ENCODE assay signal across 7 cellular contexts in genomic region chr3:47316151-47316550, GRCh38. TPM values are rescaled to one million over a fixed set of nuclear protein-coding genes. Genes with fewer than 3 reads are reported as not detected.
A peak's percentile ranks its signal among the peaks of the same experiment; 100 is the strongest.
DNase-seq lines count a peak whose midpoint lies in the region; ATAC-seq and TF ChIP-seq lines count a peak whose summit lies in the region.
"Not testable (repeated sequence)": the region's sequence is repeated elsewhere in the genome, so short reads cannot be mapped to it uniquely, and the experiment has no call there.

No MANE protein-coding gene starts in this region.

- H3K4me3 ChIP-seq in GM23248; RWPE2 (ENCODE audit: severe bottlenecking); mammary epithelial cell (replicated peaks in 1 of 3; ENCODE audit: insufficient read depth in 1 of 3, low read depth in 2 of 3, low read length in 3 of 3): not testable (repeated sequence)

- H3K4me1 ChIP-seq in GM23248 (ENCODE audit: insufficient read depth); RWPE2 (ENCODE audit: insufficient read depth, poor library complexity, severe bottlenecking); mammary epithelial cell (ENCODE audit: insufficient read depth, low read length); foreskin keratinocyte: not testable (repeated sequence)

- H3K9me3 ChIP-seq in GM23248 (ENCODE audit: low read depth); RWPE2 (ENCODE audit: severe bottlenecking); mammary epithelial cell (replicated peaks; ENCODE audit: insufficient read depth, low read length): not testable (repeated sequence)

- H3K79me2 ChIP-seq in GM23248 (ENCODE audit: insufficient read depth) (peaks cover 34% of the 10 kb centered on the region; the same call in 1 of the 2 replicates), mammary epithelial cell (ENCODE audit: insufficient read depth, low read length) (peaks cover 29% of the 10 kb centered on the region)

- H3K4me3 Mint-ChIP-seq in endothelial cell (ENCODE audit: unreplicated experiment), result not testable (repeated sequence)

- intact Hi-C loops in mammary epithelial cell (cut with micrococcal nuclease), result not testable (repeated sequence)

- peaks cover 29% of the 10 kb centered on the region for H3K4me1 Mint-ChIP-seq in endothelial cell (ENCODE audit: unreplicated experiment)

- ATAC-seq in RWPE2 (ENCODE audit: low read depth), result peak; percentile 79
- ATAC-seq in foreskin keratinocyte, result peak; percentile 36

- not testable (repeated sequence) for H3K36me3 ChIP-seq in GM23248 (ENCODE audit: low read depth); RWPE2 (ENCODE audit: low read depth); mammary epithelial cell (ENCODE audit: insufficient read depth, low read length)

- not testable (repeated sequence) for TF ChIP-seq CTCF in RWPE2 (IDR thresholded peaks at IDR 0.05; ENCODE audit: poor library complexity, severe bottlenecking); mammary epithelial cell (conservative IDR thresholded peaks at IDR 0.05 in 1 of 2, IDR thresholded peaks at IDR 0.05 in 1 of 2; ENCODE audit: extremely low read depth in 1 of 2, insufficient read depth in 1 of 2, low read depth in 1 of 2, low read length in 2 of 2); endothelial cell (IDR thresholded peaks at IDR 0.05; ENCODE audit: unreplicated experiment); foreskin keratinocyte (conservative IDR thresholded peaks at IDR 0.05)

- H3K36me3 Mint-ChIP-seq in endothelial cell (ENCODE audit: low read depth, unreplicated experiment), result not testable (repeated sequence)

- not testable (repeated sequence) for H2AFZ ChIP-seq in GM23248; mammary epithelial cell (ENCODE audit: low read depth, low read length)

- H3K9ac ChIP-seq in GM23248; mammary epithelial cell (ENCODE audit: insufficient read depth, low read length): not testable (repeated sequence)

- H3K9me2 ChIP-seq in GM23248 (ENCODE audit: insufficient read depth), result not testable (repeated sequence)

- DNase-seq in GM23248 (peak; percentile 11), LHCN-M2 (ENCODE audit: low read depth) (peak; percentile 27), mammary epithelial cell (peak; percentile 39), foreskin keratinocyte (peak in 1 of 2 donors; percentile 34), renal cortical epithelial cell (ENCODE audit: low read depth) (peak; percentile 41)
- DNase-seq in RWPE2 (ENCODE audit: low spot score); endothelial cell (ENCODE audit: low spot score): not testable (repeated sequence)

- H3K27ac Mint-ChIP-seq in endothelial cell (ENCODE audit: unreplicated experiment), result peak overlapping the region; percentile 71

- peaks cover 14% of the 10 kb centered on the region; the same call in 1 of the 2 replicates for H3F3A ChIP-seq in GM23248 (ENCODE audit: insufficient read depth)

- WGBS in GM23248 (ENCODE audit: low coverage in 1 of 2, low lambda C conversion rate in 2 of 2, missing lambda C conversion rate in 2 of 2), 2 experiments, result 89 to 95% methylated on average over 1 of the region's 1 CpG
- 90% methylated on average over 1 of the region's 1 CpG for WGBS in mammary epithelial cell (ENCODE audit: low coverage, missing lambda C conversion rate)

- CTCF ChIA-PET in mammary epithelial cell (lab: Charles Lee; ENCODE audit: low non-redundant PET), result interaction anchor here (0.6 kb wide), 1 partner anchor 33 kb away, joined by 3 read pairs; no protein-coding TSS in a partner anchor

- H3K27ac ChIP-seq in GM23248; RWPE2 (ENCODE audit: poor library complexity, severe bottlenecking); mammary epithelial cell (ENCODE audit: insufficient read depth, low read depth, low read length); foreskin keratinocyte: not testable (repeated sequence)

- H4K20me1 ChIP-seq in GM23248 (ENCODE audit: insufficient read depth); mammary epithelial cell (ENCODE audit: insufficient read depth, low read length): not testable (repeated sequence)

- BruUV-seq in mammary epithelial cell (replicated peaks; lab: Mats Ljungman, UMichigan), result not testable (repeated sequence)

- not testable (repeated sequence) for H3K27me3 Mint-ChIP-seq in endothelial cell (ENCODE audit: unreplicated experiment)

- not testable (repeated sequence) for H3K9me3 Mint-ChIP-seq in endothelial cell (ENCODE audit: unreplicated experiment)

- in situ Hi-C loops in GM23248 (cut with MboI); mammary epithelial cell (cut with MboI; ENCODE audit: low sequenced_read_pairs in 2 of 2): not testable (repeated sequence)

- dilution Hi-C loops in mammary epithelial cell (cut with HindIII; ENCODE audit: low sequenced_read_pairs), result not testable (repeated sequence)

- not testable (repeated sequence) for H3K4me2 ChIP-seq in GM23248 (ENCODE audit: unreplicated experiment); mammary epithelial cell (ENCODE audit: insufficient read depth, low read depth, low read length)

- not testable (repeated sequence) for H3K27me3 ChIP-seq in GM23248 (replicated peaks; ENCODE audit: insufficient read depth); RWPE2 (ENCODE audit: insufficient read depth, poor library complexity, severe bottlenecking); mammary epithelial cell (ENCODE audit: insufficient read depth, low read length); foreskin keratinocyte

RNA-seq across cellular contexts. Expression of gene KLHL18, which starts 33.4 kb away (rescaled TPM):
- total RNA-seq in GM23248 (2014; rRNA removed; shearing (Covaris generic)), result 37.0 and 72.3 TPM in 2 replicates
- 19.4 and 19.5 TPM in 2 replicates for polyA plus RNA-seq in GM23248 (2016; fragmentation: Nextera tagmentation; extraction: Ambion mirVana)
- 18.3 and 21.5 TPM in 2 replicates for total RNA-seq in LHCN-M2 (2014; rRNA removed)
- polyA plus RNA-seq in LHCN-M2 (2012), result 34.7 TPM
- total RNA-seq in mammary epithelial cell, result 10 to 100 TPM; 27.2 to 35.9 TPM
- 38.1 TPM for polyA plus RNA-seq in mammary epithelial cell
- polyA minus RNA-seq in mammary epithelial cell, result 32.7 TPM
- total RNA-seq in endothelial cell (ENCODE audit: unreplicated experiment), result 41.8 TPM
- 20.0 and 20.1 TPM in 2 replicates for total RNA-seq in foreskin keratinocyte
- 11.7 and 13.1 TPM in 2 replicates for polyA plus RNA-seq in foreskin keratinocyte
- total RNA-seq in renal cortical epithelial cell, result 38.0 and 38.2 TPM in 2 replicates

RNA-seq across cellular contexts. Expression of gene KIF9, which starts 33.6 kb away (rescaled TPM):
- 1.6 and 5.8 TPM in 2 replicates for total RNA-seq in GM23248 (2014; rRNA removed; shearing (Covaris generic))
- polyA plus RNA-seq in GM23248 (2016; fragmentation: Nextera tagmentation; extraction: Ambion mirVana) (14.4 and 14.6 TPM in 2 replicates), mammary epithelial cell (6.4 TPM), foreskin keratinocyte (9.7 TPM in 2 replicates)
- total RNA-seq in LHCN-M2 (2014; rRNA removed) (2.2 and 5.7 TPM in 2 replicates), mammary epithelial cell (1 to 10 TPM; 4.0 to 5.6 TPM), endothelial cell (ENCODE audit: unreplicated experiment) (12.1 TPM), foreskin keratinocyte (5.3 and 7.0 TPM in 2 replicates), renal cortical epithelial cell (16.7 and 19.8 TPM in 2 replicates)
- 6.5 TPM for polyA plus RNA-seq in LHCN-M2 (2012)
- polyA minus RNA-seq in mammary epithelial cell, result 3.9 TPM
